In the genomic region with DNA sequence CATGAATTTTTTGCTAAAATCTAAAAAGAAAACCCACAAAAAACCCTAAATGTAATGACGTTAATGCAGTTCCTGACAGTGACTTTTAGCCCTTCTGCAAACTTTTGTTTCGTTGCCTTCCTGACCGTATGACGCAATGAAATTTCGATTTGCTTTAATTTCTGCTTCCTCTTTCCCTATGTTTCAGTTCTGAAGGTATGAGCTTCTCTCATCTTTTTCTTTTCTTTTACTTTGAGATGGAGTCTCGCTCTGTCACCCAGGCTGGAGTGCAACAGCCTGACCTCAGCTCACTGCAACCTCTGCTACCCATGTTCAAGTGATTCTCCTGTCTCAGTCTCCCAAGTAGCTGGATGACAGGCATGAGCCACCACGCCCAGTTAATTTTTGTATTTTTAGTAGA, we compare ENCODE assay signal across 26 cellular contexts. TPM values are rescaled to one million over a fixed set of nuclear protein-coding genes. Genes with fewer than 3 reads are reported as not detected.
DNase-seq lines count a peak whose midpoint lies in the region; ATAC-seq and TF ChIP-seq lines count a peak whose summit lies in the region.
"Had no signal": no experiment of that assay in that cellular context is flagged by ENCODE, and none has a peak within 500 bp of the region (broad histone marks: within the 10 kb centered on the region; RNA-seq: fewer than 3 reads in every experiment).

No MANE protein-coding gene starts in this region.

- peak overlapping the region; percentile 60 for H3K4me3 Mint-ChIP-seq in activated B cell treated with CpG ODN at 0.5 μM for 24 hours
- H3K4me3 Mint-ChIP-seq: activated naive CD4-positive, alpha-beta T cell treated with anti-CD3 and anti-CD28 coated beads, Interleukin-2, amount 10 ng/mL, durations not matched to agents 7 days and 5 days; CD4-positive, alpha-beta T cell had no signal

- intact Hi-C loops in activated B cell treated with CpG ODN at 0.5 μM for 24 hours (cut with micrococcal nuclease), result loop anchor here (5.0 kb wide), 1 partner anchor 37 kb away; the partner anchor contains the start of gene LILRB2

- ATAC-seq in activated B cell treated with CpG ODN at 0.5 μM for 24 hours (ENCODE audit: low read depth) (peak; percentile 84), HG03354 (IDR thresholded peaks at IDR 0.05; ENCODE audit: poor library complexity, severe bottlenecking, unreplicated experiment) (no peak)
- ATAC-seq: left ventricle myocardium superior had no signal

- DNase-seq in CD1c-positive myeloid dendritic cell (ENCODE audit: extremely low spot score) (peak; percentile 90), NB4 (ENCODE audit: low read depth) (peak; percentile 53), activated B cell treated with CpG ODN at 0.5 μM for 24 hours (no peak), mucosa of gallbladder (ENCODE audit: low spot score) (no peak), HCEC 1CT (no peak), occipital lobe (lab: John Stamatoyannopoulos, UW) (no peak)
- DNase-seq: ACHN; activated CD4-positive, alpha-beta T cell treated with anti-CD3 and anti-CD28 coated beads, Interleukin-2, amount 50 U/mL, for 48 hours; activated naive CD4-positive, alpha-beta T cell treated with anti-CD3 and anti-CD28 coated beads, Interleukin-2, amount 10 ng/mL, durations not matched to agents 7 days and 5 days; anterior cingulate cortex; caudate nucleus; CD4-positive, alpha-beta T cell; left ventricle myocardium superior; NCI-H1417 treated with DMSO at 0.1 percent for 48 hours; NCI-H524 treated with DMSO at 0.1 percent for 48 hours; SHP77; stimulated activated CD4-positive, alpha-beta T cell treated with anti-CD3 and anti-CD28 coated beads, Interleukin-15, amount 100 ng/mL, for 24 hours had no signal

- H3K4me1 ChIP-seq in neutrophil (ENCODE audit: control insufficient read depth in 1 of 2, insufficient read depth in 1 of 2, low read depth in 1 of 2, low read length in 1 of 2), result peaks cover 56 to 67% of the 10 kb centered on the region in 2 experiments
- H3K4me1 ChIP-seq: right lobe of liver had no signal

- CTCF ChIA-PET in activated B cell treated with CpG ODN at 0.5 μM for 24 hours (lab: Charles Lee), result interaction anchor here (1.0 to 1.4 kb wide), 4 partner anchors 8 to 53 kb away, joined by 4 to 11 read pairs (median 4); no protein-coding TSS in a partner anchor

- peak overlapping the region; percentile 84 for H3K27ac Mint-ChIP-seq in activated B cell treated with CpG ODN at 0.5 μM for 24 hours
- H3K27ac Mint-ChIP-seq: activated naive CD4-positive, alpha-beta T cell treated with anti-CD3 and anti-CD28 coated beads, Interleukin-2, amount 10 ng/mL, durations not matched to agents 7 days and 5 days; CD4-positive, alpha-beta T cell had no signal

- H3K36me3 Mint-ChIP-seq in activated B cell treated with CpG ODN at 0.5 μM for 24 hours (ENCODE audit: low read depth), result no peaks in the 10 kb centered on the region
- H3K36me3 Mint-ChIP-seq: activated naive CD4-positive, alpha-beta T cell treated with anti-CD3 and anti-CD28 coated beads, Interleukin-2, amount 10 ng/mL, durations not matched to agents 7 days and 5 days had no signal

- H3K27ac ChIP-seq in neutrophil, result peak overlapping the region; percentile 92
- H3K27ac ChIP-seq: epithelial cell of prostate, right lobe of liver had no signal

- H3K9me3 ChIP-seq in neutrophil, result no peaks in the 10 kb centered on the region
- H3K9me3 ChIP-seq: right lobe of liver had no signal

- H3K36me3 ChIP-seq in neutrophil, result no peaks in the 10 kb centered on the region
- H3K36me3 ChIP-seq: right lobe of liver had no signal

- POLR2A ChIA-PET in activated B cell treated with CpG ODN at 0.5 μM for 24 hours (lab: Charles Lee), result interaction anchor here (0.6 to 1.9 kb wide), 8 partner anchors 8 to 130 kb away, joined by 3 to 10 read pairs (median 4); partner anchors contain the start of genes LENG8 and LILRB2

- no peaks in the 10 kb centered on the region for H3K27me3 ChIP-seq in neutrophil

- H3K9me3 Mint-ChIP-seq in activated B cell treated with CpG ODN at 0.5 μM for 24 hours, result no peaks in the 10 kb centered on the region
- H3K9me3 Mint-ChIP-seq: activated naive CD4-positive, alpha-beta T cell treated with anti-CD3 and anti-CD28 coated beads, Interleukin-2, amount 10 ng/mL, durations not matched to agents 7 days and 5 days; CD4-positive, alpha-beta T cell had no signal

- H3K27me3 Mint-ChIP-seq in activated B cell treated with CpG ODN at 0.5 μM for 24 hours, result peaks cover 5% of the 10 kb centered on the region

- TF ChIP-seq POLR2A in NB4 (IDR thresholded peaks at IDR 0.05; ENCODE audit: extremely low read depth, insufficient read length), result no peak

- peaks cover 39% of the 10 kb centered on the region for H3K4me1 Mint-ChIP-seq in activated B cell treated with CpG ODN at 0.5 μM for 24 hours
- H3K4me1 Mint-ChIP-seq: activated naive CD4-positive, alpha-beta T cell treated with anti-CD3 and anti-CD28 coated beads, Interleukin-2, amount 10 ng/mL, durations not matched to agents 7 days and 5 days had no signal

- TF ChIP-seq CTCF in NB4 (IDR thresholded peaks at IDR 0.05; ENCODE audit: low read depth, low read length), result no peak
- no peak for TF ChIP-seq CTCF in activated B cell treated with CpG ODN at 0.5 μM for 24 hours (IDR thresholded peaks at IDR 0.05)
- no peak for TF ChIP-seq CTCF in neutrophil (IDR thresholded peaks at IDR 0.05)

- H3K4me3 ChIP-seq in NB4 (ENCODE audit: low read depth, low read length) (no peak overlapping the region), neutrophil (ENCODE audit: low read depth in 1 of 2, low read length in 1 of 2) (peak overlapping the region; percentile 28 to 29)
- H3K4me3 ChIP-seq: right lobe of liver had no signal

RNA-seq across cellular contexts. Expression of gene LILRA5, which starts 6.1 kb away (rescaled TPM):
- total RNA-seq in activated B cell treated with CpG ODN at 0.5 μM for 24 hours (1.3 and 1.9 TPM in 2 replicates), mucosa of gallbladder (1.1 TPM), occipital lobe (0.78 TPM)
- total RNA-seq: fibroblast of villous mesenchyme; H1; HT1080; T-helper 1 cell treated with Interleukin-12 subunit alpha and Interleukin-12 subunit beta and Interleukin-4 antibody, amounts not matched to agents 30 ng/mL and 1 ng/mL, for 36 hours; temporal lobe had no signal

RNA-seq across cellular contexts. Expression of gene LILRA4, which starts 19.9 kb away (rescaled TPM):
- total RNA-seq in activated B cell treated with CpG ODN at 0.5 μM for 24 hours (26.3 and 26.6 TPM in 2 replicates), mucosa of gallbladder (0.26 TPM), occipital lobe (0.16 TPM)
- total RNA-seq: fibroblast of villous mesenchyme; H1; HT1080; left ventricle myocardium superior; T-helper 1 cell treated with Interleukin-12 subunit alpha and Interleukin-12 subunit beta and Interleukin-4 antibody, amounts not matched to agents 30 ng/mL and 1 ng/mL, for 36 hours; temporal lobe had no signal

RNA-seq across cellular contexts. Expression of gene LILRB2, which starts 38.1 kb away (rescaled TPM):
- total RNA-seq in activated B cell treated with CpG ODN at 0.5 μM for 24 hours (7.6 and 7.9 TPM in 2 replicates), mucosa of gallbladder (3.3 TPM), occipital lobe (not detected)
- total RNA-seq: fibroblast of villous mesenchyme; H1; HT1080; T-helper 1 cell treated with Interleukin-12 subunit alpha and Interleukin-12 subunit beta and Interleukin-4 antibody, amounts not matched to agents 30 ng/mL and 1 ng/mL, for 36 hours had no signal

RNA-seq across cellular contexts. Expression of gene LAIR1, which starts 45.7 kb away (rescaled TPM):
- total RNA-seq in activated B cell treated with CpG ODN at 0.5 μM for 24 hours (30.5 and 31.0 TPM in 2 replicates), mucosa of gallbladder (36.1 TPM), occipital lobe (1.1 TPM)
- total RNA-seq: H1, HT1080 had no signal

Comparison
In these comparisons a context has a peak if more than half of its experiments do, and no peak if none do; other contexts are left out.
1. DNase-seq: peak in CD1c-positive myeloid dendritic cell (single experiment) and NB4 (single experiment); none in activated B cell treated with CpG ODN at 0.5 μM for 24 hours (single experiment), mucosa of gallbladder (single experiment), HCEC 1CT (single experiment) and occipital lobe (single experiment).
2. RNA of gene LILRA4, which starts 19.9 kb away (total RNA-seq): 26.3 to 26.6 TPM in activated B cell treated with CpG ODN at 0.5 μM for 24 hours; 0.26 TPM in mucosa of gallbladder (single experiment) and 0.16 TPM in occipital lobe (single experiment); every median in the first group is over 10 times any median in the second.